17 cellular contexts compared by ENCODE assay signal in genomic region chr7:70239930-70240329, GRCh38.
DNase-seq lines count a peak whose midpoint lies in the region; ATAC-seq and TF ChIP-seq lines count a peak whose summit lies in the region.
"Had no signal": no experiment of that assay in that cellular context is flagged by ENCODE, and none has a peak within 500 bp of the region (broad histone marks: within the 10 kb centered on the region; RNA-seq: fewer than 3 reads in every experiment).

No MANE protein-coding gene starts in this region.

- no peaks in the 10 kb centered on the region for H3K9me3 ChIP-seq in CD4-positive, alpha-beta T cell (ENCODE audit: control insufficient read depth, low read length)
- H3K9me3 ChIP-seq in mesenchymal stem cell (ENCODE audit: control insufficient read depth, low read length): no peaks in the 10 kb centered on the region
- H3K9me3 ChIP-seq: Caco-2, HAP-1 had no signal

- no peak overlapping the region for H2AFZ ChIP-seq in mesenchymal stem cell (ENCODE audit: low read depth, low read length)

- ATAC-seq in CD4-positive, alpha-beta T cell (ENCODE audit: poor library complexity): no peak

- no peak overlapping the region for H3K9ac ChIP-seq in mesenchymal stem cell (ENCODE audit: low read length)

- H3K4me2 ChIP-seq in mesenchymal stem cell (ENCODE audit: low read length, poor library complexity, severe bottlenecking): no peak overlapping the region

- no peak overlapping the region for H3K27ac Mint-ChIP-seq in glutamatergic neuron (ENCODE audit: unreplicated experiment)
- H3K27ac Mint-ChIP-seq in CD4-positive, alpha-beta T cell: no peak overlapping the region
- H3K27ac Mint-ChIP-seq: CD14-positive monocyte had no signal

- no peak overlapping the region for H4K91ac ChIP-seq in mesenchymal stem cell (ENCODE audit: low read length)

- H3K9me3 Mint-ChIP-seq in glutamatergic neuron (ENCODE audit: unreplicated experiment): peaks cover 1% of the 10 kb centered on the region
- no peaks in the 10 kb centered on the region for H3K9me3 Mint-ChIP-seq in CD4-positive, alpha-beta T cell
- H3K9me3 Mint-ChIP-seq: CD8-positive, alpha-beta memory T cell had no signal

- H2AK5ac ChIP-seq in mesenchymal stem cell (ENCODE audit: low read length, severe bottlenecking): no peak overlapping the region

- H3K4me3 ChIP-seq in mesenchymal stem cell (ENCODE audit: insufficient read depth in 1 of 2, low read depth in 1 of 2, low read length in 2 of 2): no peak overlapping the region
- H3K4me3 ChIP-seq: HAP-1 had no signal

- H3K4ac ChIP-seq in mesenchymal stem cell (ENCODE audit: low read depth in 1 of 2, low read length in 2 of 2): no peak overlapping the region

- H3K36me3 Mint-ChIP-seq in glutamatergic neuron (ENCODE audit: unreplicated experiment): no peaks in the 10 kb centered on the region
- H3K36me3 Mint-ChIP-seq in CD4-positive, alpha-beta T cell (ENCODE audit: low read depth): no peaks in the 10 kb centered on the region
- H3K36me3 Mint-ChIP-seq: CD14-positive monocyte; CD8-positive, alpha-beta memory T cell had no signal

- H2BK120ac ChIP-seq in mesenchymal stem cell (ENCODE audit: low read depth, low read length): no peak overlapping the region

- DNase-seq in NCI-H2171 treated with DMSO at 0.1 percent for 48 hours (lab: John Stamatoyannopoulos, UW) (peak; percentile 37), NCI-H2171 (lab: John Stamatoyannopoulos, UW) (no peak), NCI-H82 treated with DMSO at 0.1 percent for 48 hours (lab: John Stamatoyannopoulos, UW; ENCODE audit: unreplicated experiment) (peak; percentile 79), glutamatergic neuron (no peak), SW 1271 (lab: John Stamatoyannopoulos, UW) (no peak), mesenchymal stem cell (no peak), RWPE1 (ENCODE audit: low spot score) (no peak)
- DNase-seq in CD4-positive, alpha-beta T cell: no peak
- DNase-seq: Caco-2; CD8-positive, alpha-beta memory T cell; DMS153; DMS79 treated with DMSO at 0.1 percent for 48 hours; EL; IMR-90 had no signal

- no peak overlapping the region for H3K18ac ChIP-seq in mesenchymal stem cell (ENCODE audit: low read depth in 1 of 2, low read length in 2 of 2)

- no peaks in the 10 kb centered on the region for H3K36me3 ChIP-seq in mesenchymal stem cell (ENCODE audit: control insufficient read depth in 1 of 2, insufficient read depth in 2 of 2, low read depth in 1 of 2, low read length in 2 of 2)
- H3K36me3 ChIP-seq: HAP-1 had no signal

- no peaks in the 10 kb centered on the region for H3K4me1 ChIP-seq in mesenchymal stem cell (ENCODE audit: control insufficient read depth, insufficient read depth, low read depth, low read length)
- H3K4me1 ChIP-seq: Caco-2 had no signal

- no peaks in the 10 kb centered on the region for H3K79me1 ChIP-seq in mesenchymal stem cell (replicated peaks; ENCODE audit: low read length, poor library complexity, severe bottlenecking)

- POLR2A ChIA-PET in CD4-positive, alpha-beta T cell (lab: Charles Lee): interaction anchor here (0.7 kb wide), 1 partner anchor 454 kb away, joined by 3 read pairs; no protein-coding TSS in a partner anchor
- POLR2A ChIA-PET in RWPE1 (lab: Yijun Ruan, JAX; ENCODE audit: low non-redundant PET): no interaction called here

- peaks cover 3% of the 10 kb centered on the region for H3K27me3 Mint-ChIP-seq in glutamatergic neuron (ENCODE audit: unreplicated experiment)
- H3K27me3 Mint-ChIP-seq in CD4-positive, alpha-beta T cell: no peaks in the 10 kb centered on the region
- H3K27me3 Mint-ChIP-seq: CD8-positive, alpha-beta memory T cell had no signal

- H2BK12ac ChIP-seq in mesenchymal stem cell (ENCODE audit: low read length in 2 of 2): no peak overlapping the region

- no peak overlapping the region for H3K14ac ChIP-seq in mesenchymal stem cell (ENCODE audit: low read length in 2 of 2)

- H2BK5ac ChIP-seq in mesenchymal stem cell (ENCODE audit: low read depth, low read length, poor library complexity, severe bottlenecking): no peak overlapping the region

- TF ChIP-seq CTCF in glutamatergic neuron (IDR thresholded peaks at IDR 0.05; ENCODE audit: partially characterized antibody, unreplicated experiment): no peak
- no peak for TF ChIP-seq CTCF in CD4-positive, alpha-beta T cell (IDR thresholded peaks at IDR 0.05)
- no peak for TF ChIP-seq CTCF in RWPE1 (conservative IDR thresholded peaks at IDR 0.05; ENCODE audit: low read depth)

- CTCF ChIA-PET in CD4-positive, alpha-beta T cell (lab: Charles Lee): no interaction called here
- CTCF ChIA-PET in RWPE1 (lab: Yijun Ruan, JAX): no interaction called here

- no peak overlapping the region for H2BK15ac ChIP-seq in mesenchymal stem cell (ENCODE audit: low read depth, poor library complexity, severe bottlenecking)

- peak overlapping the region; percentile 20 for H3K4me3 Mint-ChIP-seq in glutamatergic neuron (ENCODE audit: unreplicated experiment)
- H3K4me3 Mint-ChIP-seq in CD4-positive, alpha-beta T cell: no peak overlapping the region
- H3K4me3 Mint-ChIP-seq: CD14-positive monocyte; CD8-positive, alpha-beta memory T cell had no signal

- H4K8ac ChIP-seq in mesenchymal stem cell (ENCODE audit: low read length): no peak overlapping the region

- no peak overlapping the region for H3K23ac ChIP-seq in mesenchymal stem cell (ENCODE audit: low read length in 2 of 2)

- intact Hi-C loops in CD4-positive, alpha-beta T cell (cut with DNase I, micrococcal nuclease): no loop called here

- no peaks in the 10 kb centered on the region for H3K27me3 ChIP-seq in CD4-positive, alpha-beta T cell (ENCODE audit: control insufficient read depth, insufficient read depth, low read length)
- H3K27me3 ChIP-seq in mesenchymal stem cell (ENCODE audit: control insufficient read depth in 1 of 2, insufficient read depth in 1 of 2, low read length in 2 of 2): no peaks in the 10 kb centered on the region

- H3K27ac ChIP-seq in CD4-positive, alpha-beta T cell (ENCODE audit: low read depth, low read length): no peak overlapping the region
- no peak overlapping the region for H3K27ac ChIP-seq in mesenchymal stem cell (ENCODE audit: low read length, poor library complexity, severe bottlenecking)
- no peak overlapping the region for H3K27ac ChIP-seq in RWPE1
- H3K27ac ChIP-seq: 22Rv1 had no signal

- peaks cover 34% of the 10 kb centered on the region for H3K4me1 Mint-ChIP-seq in glutamatergic neuron (ENCODE audit: low read depth, unreplicated experiment)
- H3K4me1 Mint-ChIP-seq in CD4-positive, alpha-beta T cell (ENCODE audit: low read depth): no peaks in the 10 kb centered on the region
- H3K4me1 Mint-ChIP-seq: CD14-positive monocyte had no signal

- 95% methylated on average over 3 of the region's 3 CpGs for whole genome bisulfite sequencing in mesenchymal stem cell

Comparison
In these comparisons a context has a peak if more than half of its experiments do, and no peak if none do; other contexts are left out.
1. DNase-seq: peak in NCI-H2171 treated with DMSO at 0.1 percent for 48 hours (single experiment) and NCI-H82 treated with DMSO at 0.1 percent for 48 hours (single experiment); none in NCI-H2171 (single experiment), glutamatergic neuron (single experiment), SW 1271 (0 of 2), CD4-positive, alpha-beta T cell (0 of 10), mesenchymal stem cell (single experiment) and RWPE1 (single experiment).